ENCODE assay signal across 23 cellular contexts in the genomic region with DNA sequence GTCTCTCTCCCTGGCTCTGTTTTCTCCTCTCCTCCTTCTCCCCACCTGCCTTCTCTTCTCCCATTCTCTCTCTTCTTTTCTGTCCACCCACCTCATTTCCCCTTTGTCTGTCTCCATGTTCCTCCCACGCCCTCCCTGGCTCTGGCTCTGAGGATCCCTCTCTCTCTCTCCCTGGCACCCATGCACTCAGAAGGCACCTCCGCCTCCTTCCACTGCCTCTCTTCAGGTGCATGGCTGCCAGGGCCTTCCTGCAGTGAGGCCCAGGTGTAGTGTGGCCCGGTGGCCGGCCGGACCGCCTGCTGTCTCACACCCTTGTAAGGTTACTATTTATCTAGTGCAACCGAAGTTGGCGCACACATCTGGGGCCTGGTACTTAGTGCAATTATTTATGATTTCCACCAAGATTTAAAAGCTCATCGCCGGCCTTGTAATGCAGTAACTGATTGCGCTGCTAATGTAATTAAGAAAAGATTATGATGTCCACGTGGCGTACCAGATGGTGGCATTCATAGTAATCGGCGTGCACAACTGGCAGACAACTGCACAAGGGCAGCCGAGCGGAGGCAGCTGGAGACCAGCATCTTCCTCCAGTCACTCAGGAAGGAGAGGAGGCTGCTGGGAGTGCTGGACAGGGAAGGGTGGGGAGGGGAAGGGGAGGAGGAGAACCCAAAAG.
DNase-seq lines count a peak whose midpoint lies in the region; ATAC-seq and FAIRE-seq lines count a peak whose summit lies in the region.
"Had no signal": no experiment of that assay in that cellular context is flagged by ENCODE, and none has a peak within 500 bp of the region (broad histone marks: within the 10 kb centered on the region; RNA-seq: fewer than 3 reads in every experiment).

No MANE protein-coding gene starts in this region.

- ATAC-seq in GM21723 (IDR thresholded peaks at IDR 0.05; ENCODE audit: unreplicated experiment) (no peak), HG02642 (IDR thresholded peaks at IDR 0.05; ENCODE audit: poor library complexity, unreplicated experiment) (no peak)
- ATAC-seq: activated T-helper 17 cell treated with anti-CD3 and anti-CD28 coated beads, Interleukin-2, amount 50 U/mL, for 72 hours; esophagus mucosa; gastroesophageal sphincter; GM12878; naive thymus-derived CD4-positive, alpha-beta T cell; T-helper 17 cell had no signal

- peaks cover 14% of the 10 kb centered on the region for H3K4me1 ChIP-seq in neuron (ENCODE audit: insufficient read depth, low read length)
- H3K4me1 ChIP-seq: gastroesophageal sphincter, prostate gland, SJSA1 had no signal

- H2AFZ ChIP-seq in neuron (ENCODE audit: low read depth, low read length), result peak overlapping the region; percentile 52
- H2AFZ ChIP-seq: GM23248 had no signal

- H3K9me3 ChIP-seq in neuron (ENCODE audit: low read length), result no peaks in the 10 kb centered on the region
- H3K9me3 ChIP-seq: prostate gland, SJSA1, testis had no signal

- FAIRE-seq in HTR-8/SVneo (lab: Jason Lieb, UNC), result no peak
- FAIRE-seq: GM12878, RCC 7860 had no signal

- H3K27me3 ChIP-seq in neuron (ENCODE audit: insufficient read depth, low read length), result no peaks in the 10 kb centered on the region
- H3K27me3 ChIP-seq: gastroesophageal sphincter, testis had no signal

- no peak overlapping the region for H3K4me3 ChIP-seq in neuron (ENCODE audit: low read length)
- H3K4me3 ChIP-seq: gastroesophageal sphincter, GM12878, GM23248, prostate gland, SJSA1, testis had no signal

- no peaks in the 10 kb centered on the region for H3K36me3 ChIP-seq in neuron (ENCODE audit: insufficient read depth, low read length)
- H3K36me3 ChIP-seq: gastroesophageal sphincter, prostate gland, SJSA1 had no signal

- DNase-seq in DMS 273 (lab: John Stamatoyannopoulos, UW; ENCODE audit: unreplicated experiment) (peak; percentile 47), DMS 273 treated with DMSO at 0.1 percent for 48 hours (lab: John Stamatoyannopoulos, UW) (no peak), globus pallidus (ENCODE audit: low spot score) (peak; percentile 56), HTR-8/SVneo (ENCODE audit: insufficient read length, low spot score) (no peak), middle frontal gyrus (ENCODE audit: extremely low spot score, low spot score) (no peak)
- DNase-seq: activated CD4-positive, alpha-beta T cell treated with anti-CD3 and anti-CD28 coated beads, Interleukin-2, amount 10 ng/mL, durations not matched to agents 24 days and 14 days; DND-41; effector memory CD4-positive, alpha-beta T cell; GM23248; mammary epithelial cell; naive thymus-derived CD4-positive, alpha-beta T cell; T-helper 17 cell had no signal

Comparison
In these comparisons a context has a peak if more than half of its experiments do, and no peak if none do; other contexts are left out.
1. DNase-seq: peak in DMS 273 (single experiment) and globus pallidus (single experiment); none in DMS 273 treated with DMSO at 0.1 percent for 48 hours (single experiment), HTR-8/SVneo (single experiment) and middle frontal gyrus (single experiment).